In genomic region chr12:78330131-78330530, GRCh38 we compare ENCODE assay signal across 17 cellular contexts.
DNase-seq lines count a peak whose midpoint lies in the region; ATAC-seq and TF ChIP-seq lines count a peak whose summit lies in the region.
"Had no signal": no experiment of that assay in that cellular context is flagged by ENCODE, and none has a peak within 500 bp of the region (broad histone marks: within the 10 kb centered on the region; RNA-seq: fewer than 3 reads in every experiment).

No MANE protein-coding gene starts in this region.

- DNase-seq in NCI-H2227 treated with DMSO at 0.1 percent for 48 hours (lab: John Stamatoyannopoulos, UW) = peak; percentile 47
- DNase-seq in NCI-H2227 (lab: John Stamatoyannopoulos, UW; ENCODE audit: unreplicated experiment) = no peak
- DNase-seq in hypothalamus (lab: John Stamatoyannopoulos, UW) = no peak
- no peak for DNase-seq in endothelial cell (ENCODE audit: low spot score)
- DNase-seq: 8988T; CD4-positive, alpha-beta memory T cell; DMS153; DMS79; GF-D8; H9 had no signal

- ATAC-seq in HG03108 (IDR thresholded peaks at IDR 0.05; ENCODE audit: unreplicated experiment) (no peak), GM21528 (IDR thresholded peaks at IDR 0.05; ENCODE audit: low FRiP score, unreplicated experiment) (no peak)
- ATAC-seq: HepG2 had no signal

- H3K36me3 Mint-ChIP-seq in brain = no peaks in the 10 kb centered on the region
- no peaks in the 10 kb centered on the region for H3K36me3 Mint-ChIP-seq in endothelial cell (ENCODE audit: low read depth, unreplicated experiment)
- H3K36me3 Mint-ChIP-seq: CD14-positive monocyte; CD4-positive, alpha-beta memory T cell had no signal

- peak overlapping the region in 3 of 5 experiments; percentile 3 to 10 (median 5) for H3K27ac Mint-ChIP-seq in brain
- no peak overlapping the region for H3K27ac Mint-ChIP-seq in endothelial cell (ENCODE audit: unreplicated experiment)
- H3K27ac Mint-ChIP-seq: CD14-positive monocyte; CD4-positive, alpha-beta memory T cell; H9 had no signal

- H3K36me3 ChIP-seq in ectodermal cell (ENCODE audit: control insufficient read depth, insufficient read depth, low read length) = no peaks in the 10 kb centered on the region
- H3K36me3 ChIP-seq: BLaER1 had no signal

- H3K4me1 Mint-ChIP-seq in brain (peaks cover 25% of the 10 kb centered on the region), endothelial cell (ENCODE audit: unreplicated experiment) (no peaks in the 10 kb centered on the region)
- H3K4me1 Mint-ChIP-seq: CD14-positive monocyte; CD4-positive, alpha-beta memory T cell had no signal

- no peak overlapping the region for H3K4me3 ChIP-seq in ectodermal cell (ENCODE audit: insufficient read depth, low read depth, low read length)
- H3K4me3 ChIP-seq: BLaER1 had no signal

- TF ChIP-seq CTCF in brain (conservative IDR thresholded peaks at IDR 0.05) (no peak), endothelial cell (IDR thresholded peaks at IDR 0.05; ENCODE audit: unreplicated experiment) (no peak)

- no peaks in the 10 kb centered on the region for H3K9me3 ChIP-seq in ectodermal cell (ENCODE audit: control insufficient read depth, low read length)
- H3K9me3 ChIP-seq: BLaER1 had no signal

- no peaks in the 10 kb centered on the region for H3K27me3 ChIP-seq in ectodermal cell (ENCODE audit: control insufficient read depth, insufficient read depth, low read length, poor library complexity, severe bottlenecking)
- H3K27me3 ChIP-seq: BLaER1 had no signal

- whole genome bisulfite sequencing in ectodermal cell, 2 experiments = 85 to 100% methylated on average over 1 of the region's 1 CpG

- H3K27me3 Mint-ChIP-seq in brain (no peaks in the 10 kb centered on the region), endothelial cell (ENCODE audit: unreplicated experiment) (no peaks in the 10 kb centered on the region)
- H3K27me3 Mint-ChIP-seq: CD4-positive, alpha-beta memory T cell had no signal

- H3K4me3 Mint-ChIP-seq in brain (no peak overlapping the region), endothelial cell (ENCODE audit: unreplicated experiment) (no peak overlapping the region)
- H3K4me3 Mint-ChIP-seq: CD14-positive monocyte; CD4-positive, alpha-beta memory T cell; H9 had no signal

- peaks cover 6% of the 10 kb centered on the region for H3K4me1 ChIP-seq in ectodermal cell (ENCODE audit: control insufficient read depth, insufficient read depth, low read length)
- H3K4me1 ChIP-seq: BLaER1 had no signal

- H3K9me3 Mint-ChIP-seq in brain (no peaks in the 10 kb centered on the region), endothelial cell (ENCODE audit: unreplicated experiment) (no peaks in the 10 kb centered on the region)
- H3K9me3 Mint-ChIP-seq: H9 had no signal

- peak overlapping the region; percentile 11 for H3K27ac ChIP-seq in ectodermal cell (ENCODE audit: insufficient read depth, low read depth, low read length, poor library complexity, severe bottlenecking)
- H3K27ac ChIP-seq: BLaER1 had no signal
